In the genomic region with DNA sequence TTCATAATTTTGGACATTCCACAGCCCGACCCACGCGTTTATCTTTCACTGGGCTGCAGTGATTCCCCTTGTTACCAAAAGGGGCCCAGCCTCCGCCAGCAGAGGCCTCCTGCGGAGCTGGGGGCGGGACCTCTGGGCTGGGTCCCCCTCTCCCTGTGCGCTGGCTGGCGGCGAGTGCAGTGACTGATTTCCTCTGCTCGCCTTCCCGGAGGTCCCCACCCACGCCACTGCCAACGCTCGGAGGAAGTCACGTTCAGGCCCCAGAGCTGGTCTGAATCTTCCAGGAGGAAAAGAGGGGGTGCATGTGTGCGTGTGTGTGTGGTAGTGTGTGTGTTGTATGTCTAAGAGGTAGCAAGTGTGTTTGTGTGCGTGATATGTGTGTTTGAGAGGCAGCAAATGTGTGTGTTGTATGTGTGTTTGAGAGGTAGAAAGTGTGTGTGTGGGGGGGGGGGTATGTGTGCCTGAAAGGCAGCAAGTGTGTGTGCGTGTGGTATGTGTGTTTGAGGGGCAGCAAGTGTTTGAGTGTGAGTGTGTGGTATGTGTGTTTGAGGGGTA, we compare ENCODE assay signal across 8 cellular contexts. TPM values are rescaled to one million over a fixed set of nuclear protein-coding genes. Genes with fewer than 3 reads are reported as not detected.
DNase-seq lines count a peak whose midpoint lies in the region; ATAC-seq lines count a peak whose summit lies in the region.

No MANE protein-coding gene starts in this region.

- ATAC-seq in left colon (no peak), HG03097 (IDR thresholded peaks at IDR 0.05; ENCODE audit: low FRiP score, unreplicated experiment) (no peak), HG03442 (IDR thresholded peaks at IDR 0.05; ENCODE audit: unreplicated experiment) (no peak)

- intact Hi-C loops in left colon (cut with DNase I, micrococcal nuclease): no loop called here

- DNase-seq in CMK (ENCODE audit: low read depth): peak; percentile 58
- peak; percentile 76 for DNase-seq in UCSD-AML1 (lab: John Stamatoyannopoulos, UW; ENCODE audit: unreplicated experiment)
- DNase-seq in astrocyte of the hippocampus (ENCODE audit: low read depth, low spot score): peak; percentile 21
- DNase-seq in left colon: peak; percentile 60 to 64
- peak; percentile 54 to 80 (median 70) for DNase-seq in stimulated activated CD4-positive, alpha-beta T cell treated with anti-CD3 and anti-CD28 coated beads, TNF-alpha, amount 100 ng/mL, for 48 hours (ENCODE audit: low read depth in 3 of 3)
- DNase-seq in NCI-H2081 treated with DMSO at 0.1 percent for 48 hours (lab: John Stamatoyannopoulos, UW): no peak

RNA-seq across cellular contexts. Expression of a gene that starts 35.0 kb away (rescaled TPM):
- total RNA-seq in left colon: 100 to 1,000 TPM in 1 of 2 donors, 10 to 100 TPM in 1; 84.3 to 117 TPM
